ENCODE assay signal across 9 cellular contexts in the genomic region with DNA sequence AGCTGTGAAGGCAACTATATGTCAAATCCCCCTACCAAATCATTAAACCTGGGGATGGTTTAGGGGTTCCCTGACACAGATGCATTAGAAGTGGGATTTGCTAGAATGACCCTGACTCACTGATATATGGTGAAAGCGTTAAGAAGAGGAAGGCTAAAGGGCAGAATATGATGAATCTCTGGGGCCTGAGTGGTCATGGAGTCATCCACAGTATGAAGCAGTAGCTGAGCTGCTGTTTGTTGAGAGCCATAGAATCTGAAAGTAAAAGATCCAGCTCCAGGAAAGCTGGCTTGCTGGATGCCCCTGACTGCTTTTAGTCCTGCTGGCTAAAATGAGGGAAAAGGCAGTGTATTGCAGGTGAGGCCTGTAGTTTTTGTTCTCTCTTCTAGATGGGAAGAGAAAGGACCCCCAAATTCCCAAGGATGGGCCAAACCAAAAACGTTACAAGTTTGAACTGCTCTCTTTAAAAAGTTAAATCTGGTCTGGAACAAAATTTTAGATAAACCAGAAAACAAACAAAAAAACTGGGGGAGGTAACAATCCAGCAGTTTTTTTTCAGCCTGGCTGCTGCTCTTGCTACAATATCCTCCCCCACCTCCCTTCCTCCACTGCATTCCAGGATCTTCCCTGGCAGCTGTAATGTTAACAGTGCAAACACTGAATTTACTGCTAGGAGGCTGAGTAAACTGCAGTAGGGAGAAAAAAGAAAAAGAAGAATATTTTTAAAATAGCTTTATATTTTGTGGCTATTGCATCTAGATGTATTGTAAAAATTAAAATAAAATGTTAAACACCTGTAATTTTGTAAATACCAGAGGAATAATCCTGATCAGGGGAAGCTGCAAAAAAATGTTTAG. TPM values are rescaled to one million over a fixed set of nuclear protein-coding genes. Genes with fewer than 3 reads are reported as not detected.
DNase-seq lines count a peak whose midpoint lies in the region; ATAC-seq and TF ChIP-seq lines count a peak whose summit lies in the region.
"Had no signal": no experiment of that assay in that cellular context is flagged by ENCODE, and none has a peak within 500 bp of the region (broad histone marks: within the 10 kb centered on the region; RNA-seq: fewer than 3 reads in every experiment).

No MANE protein-coding gene starts in this region.

- ATAC-seq in mucosa of descending colon (peak; percentile 78), upper lobe of left lung (ENCODE audit: low FRiP score in 2 of 2) (peak in 1 of 2 donors; percentile 58), GM18502 (IDR thresholded peaks at IDR 0.05; ENCODE audit: poor library complexity, unreplicated experiment) (no peak)
- ATAC-seq: K562 had no signal

- H3K4me3 ChIP-seq in fibroblast of lung (replicated peaks in 1 of 4; ENCODE audit: control extremely low read depth in 1 of 4, insufficient read depth in 1 of 4, low read depth in 3 of 4, low read length in 4 of 4) (no peak overlapping the region), mucosa of descending colon (no peak overlapping the region), upper lobe of left lung (no peak overlapping the region)
- H3K4me3 ChIP-seq: K562 had no signal

- peaks cover 91% of the 10 kb centered on the region for H3K36me3 Mint-ChIP-seq in activated T-cell treated with anti-CD3 and anti-CD28 coated beads, Interleukin-2, amount 50 U/mL, for 24 hours (ENCODE audit: low read depth)
- H3K36me3 Mint-ChIP-seq in immature natural killer cell: peaks cover 16 to 34% (median 27%) of the 10 kb centered on the region in 3 donors

- no peaks in the 10 kb centered on the region for H3K9me3 Mint-ChIP-seq in activated T-cell treated with anti-CD3 and anti-CD28 coated beads, Interleukin-2, amount 50 U/mL, for 24 hours
- no peaks in the 10 kb centered on the region for H3K9me3 Mint-ChIP-seq in immature natural killer cell

- intact Hi-C loops in mucosa of descending colon (cut with DNase I, micrococcal nuclease): no loop called here

- peaks cover 40% of the 10 kb centered on the region for H3K4me1 Mint-ChIP-seq in activated T-cell treated with anti-CD3 and anti-CD28 coated beads, Interleukin-2, amount 50 U/mL, for 24 hours (ENCODE audit: low read depth)
- peaks cover 32 to 45% of the 10 kb centered on the region in 2 donors for H3K4me1 Mint-ChIP-seq in immature natural killer cell

- TF ChIP-seq EP300 in upper lobe of left lung (IDR thresholded peaks at IDR 0.05): no peak

- peak overlapping the region; percentile 37 for H3K27ac ChIP-seq in fibroblast of lung (ENCODE audit: insufficient read depth, low read length)
- H3K27ac ChIP-seq in upper lobe of left lung: peak overlapping the region; percentile 16 to 86 (median 72)

- no peak for DNase-seq in activated T-cell treated with anti-CD3 and anti-CD28 coated beads, Interleukin-2, amount 50 U/mL, for 24 hours
- DNase-seq in activated T-cell treated with anti-CD3 and anti-CD28 coated beads for 4 hours: no peak
- DNase-seq in fibroblast of lung (ENCODE audit: low read depth in 2 of 2): peak; percentile 54 to 67
- DNase-seq in mucosa of descending colon: peak in 1 of 3 donors; percentile 58
- no peak for DNase-seq in upper lobe of left lung
- DNase-seq in immature natural killer cell: no peak
- no peak for DNase-seq in NOMO-1 (lab: John Stamatoyannopoulos, UW; ENCODE audit: unreplicated experiment in 2 of 2)

- H3K27ac Mint-ChIP-seq in activated T-cell treated with anti-CD3 and anti-CD28 coated beads, Interleukin-2, amount 50 U/mL, for 24 hours: peak overlapping the region; percentile 29
- H3K27ac Mint-ChIP-seq in immature natural killer cell: no peak overlapping the region

- 33 to 55% methylated on average over 2 of the region's 2 CpGs for WGBS in upper lobe of left lung, 2 donors

- no peaks in the 10 kb centered on the region for H3K36me3 ChIP-seq in fibroblast of lung (ENCODE audit: control insufficient read depth, insufficient read depth, low read length)
- no peaks in the 10 kb centered on the region for H3K36me3 ChIP-seq in mucosa of descending colon (ENCODE audit: low read depth)
- H3K36me3 ChIP-seq in upper lobe of left lung: peaks cover 0 to 43% (median 5%) of the 10 kb centered on the region in 4 donors

- H3K9me3 ChIP-seq in fibroblast of lung (ENCODE audit: control insufficient read depth, insufficient read depth, low read depth, low read length) (no peaks in the 10 kb centered on the region), mucosa of descending colon (no peaks in the 10 kb centered on the region), upper lobe of left lung (no peaks in the 10 kb centered on the region)

- peak overlapping the region; percentile 1 for H3K9ac ChIP-seq in fibroblast of lung (ENCODE audit: insufficient read depth, low read length)

- no peak for TF ChIP-seq CTCF in fibroblast of lung (conservative IDR thresholded peaks at IDR 0.05 in 1 of 2, IDR thresholded peaks at IDR 0.05 in 1 of 2; ENCODE audit: low read depth in 1 of 2, low read length in 2 of 2)
- TF ChIP-seq CTCF in mucosa of descending colon (IDR thresholded peaks at IDR 0.05): no peak
- TF ChIP-seq CTCF in upper lobe of left lung (IDR thresholded peaks at IDR 0.05): no peak

- no peaks in the 10 kb centered on the region for H3K79me2 ChIP-seq in fibroblast of lung (ENCODE audit: control insufficient read depth, insufficient read depth, low read length)

- H3K27me3 ChIP-seq in fibroblast of lung (ENCODE audit: control insufficient read depth, insufficient read depth, low read length) (no peaks in the 10 kb centered on the region), upper lobe of left lung (no peaks in the 10 kb centered on the region)

- H3K4me2 ChIP-seq in fibroblast of lung (ENCODE audit: extremely low read depth, insufficient read depth, low read length): peak overlapping the region; percentile 37

- H3K4me3 Mint-ChIP-seq in activated T-cell treated with anti-CD3 and anti-CD28 coated beads, Interleukin-2, amount 50 U/mL, for 24 hours: no peak overlapping the region
- no peak overlapping the region for H3K4me3 Mint-ChIP-seq in immature natural killer cell

- no peaks in the 10 kb centered on the region for H3K27me3 Mint-ChIP-seq in activated T-cell treated with anti-CD3 and anti-CD28 coated beads, Interleukin-2, amount 50 U/mL, for 24 hours
- peaks cover 0 to 3% (median 2%) of the 10 kb centered on the region in 3 donors for H3K27me3 Mint-ChIP-seq in immature natural killer cell (ENCODE audit: low read depth in 3 of 3)

- TF ChIP-seq POLR2A in upper lobe of left lung (IDR thresholded peaks at IDR 0.05): no peak

- H4K20me1 ChIP-seq in fibroblast of lung (ENCODE audit: control insufficient read depth, extremely low read depth, insufficient read depth, low read length): no peaks in the 10 kb centered on the region

- no peak overlapping the region for H2AFZ ChIP-seq in fibroblast of lung (ENCODE audit: low read length)

- H3K4me1 ChIP-seq in fibroblast of lung (ENCODE audit: control insufficient read depth, extremely low read depth, insufficient read depth, low read length): peaks cover 8% of the 10 kb centered on the region
- H3K4me1 ChIP-seq in mucosa of descending colon (ENCODE audit: low read depth): peaks cover 31% of the 10 kb centered on the region
- H3K4me1 ChIP-seq in upper lobe of left lung: peaks cover 33 to 49% (median 42%) of the 10 kb centered on the region in 4 donors

RNA-seq across cellular contexts. Expression of a gene that starts 16.5 kb away (rescaled TPM):
- total RNA-seq in fibroblast of lung: 143 and 151 TPM in 2 replicates
- polyA plus RNA-seq in fibroblast of lung: 27.5 and 39.3 TPM in 2 replicates
- 39.0 and 61.1 TPM in 2 replicates for polyA plus RNA-seq in fibroblast of lung (2012)
- polyA minus RNA-seq in fibroblast of lung (ENCODE audit: low replicate concordance): 23.1 and 50.5 TPM in 2 replicates
- 100 to 1,000 TPM in 1 of 3 donors, 10 to 100 TPM in 2; 87.7 to 103 (median 89.9) TPM for total RNA-seq in mucosa of descending colon
- 100 to 1,000 TPM in 2 of 6 donors, 10 to 100 TPM in 4; 24.1 to 120 (median 64.0) TPM for total RNA-seq in upper lobe of left lung
- 10 to 100 TPM; 29.3 to 41.7 (median 31.0) TPM for polyA plus RNA-seq in immature natural killer cell

Comparison
In these comparisons a context has a peak if more than half of its experiments do, and no peak if none do; other contexts are left out.
1. DNase-seq: peak in fibroblast of lung (2 of 2); none in activated T-cell treated with anti-CD3 and anti-CD28 coated beads, Interleukin-2, amount 50 U/mL, for 24 hours (single experiment), activated T-cell treated with anti-CD3 and anti-CD28 coated beads for 4 hours (single experiment), upper lobe of left lung (0 of 2), immature natural killer cell (0 of 3) and NOMO-1 (0 of 2).